19 cellular contexts compared by ENCODE assay signal in genomic region chr22:30432520-30432919, GRCh38. TPM values are rescaled to one million over a fixed set of nuclear protein-coding genes. Genes with fewer than 3 reads are reported as not detected.
DNase-seq lines count a peak whose midpoint lies in the region; ATAC-seq, FAIRE-seq and TF ChIP-seq lines count a peak whose summit lies in the region.
"Had no signal": no experiment of that assay in that cellular context is flagged by ENCODE, and none has a peak within 500 bp of the region (broad histone marks: within the 10 kb centered on the region; RNA-seq: fewer than 3 reads in every experiment).

No MANE protein-coding gene starts in this region.

- H3K27ac Mint-ChIP-seq in WTC11 = no peak overlapping the region
- H3K27ac Mint-ChIP-seq: GM23338, HFFc6 had no signal

- no peak overlapping the region for H3K4me3 Mint-ChIP-seq in WTC11
- H3K4me3 Mint-ChIP-seq: GM23338, HFFc6 had no signal

- ATAC-seq in Right ventricle myocardium inferior (no peak), left ventricle myocardium superior (no peak), right lobe of liver (peak; percentile 62 to 80 (median 64)), WTC11 (no peak)
- ATAC-seq: A549, HCT116 had no signal

- POLR2A ChIA-PET in WTC11 (lab: Charles Lee) = interaction anchor here (0.9 kb wide), 1 partner anchor 10 kb away, joined by 3 read pairs; no protein-coding TSS in a partner anchor

- FAIRE-seq in kidney (lab: Jason Lieb, UNC) (no peak), small intestine (lab: Jason Lieb, UNC) (no peak)
- FAIRE-seq: A549, D721Med, G401.6 had no signal

- H3K9me3 Mint-ChIP-seq in WTC11 = peaks cover 17% of the 10 kb centered on the region
- H3K9me3 Mint-ChIP-seq: HFFc6 had no signal

- H3K4me3 ChIP-seq in kidney (ENCODE audit: low read length in 2 of 2) = no peak overlapping the region
- no peak overlapping the region for H3K4me3 ChIP-seq in right lobe of liver
- no peak overlapping the region for H3K4me3 ChIP-seq in small intestine (ENCODE audit: low read depth in 1 of 2, low read length in 2 of 2)
- H3K4me3 ChIP-seq: A549, BLaER1, GM23338 had no signal

- intact Hi-C loops in Right ventricle myocardium inferior (cut with DNase I) (no loop called here), left ventricle myocardium superior (cut with micrococcal nuclease) (no loop called here), kidney (cut with DNase I) (no loop called here), right lobe of liver (cut with DNase I) (no loop called here)

- WGBS in right lobe of liver (ENCODE audit: insufficient coverage, low coverage, low lambda C conversion rate, missing lambda C conversion rate) = 20% methylated on average over 2 of the region's 2 CpGs
- 25 to 62% (median 40%) methylated on average over 1 to 2 of the region's 2 CpGs for WGBS in small intestine, 3 donors

- TF ChIP-seq POLR2A in right lobe of liver (IDR thresholded peaks at IDR 0.05) = no peak

- H3K4me1 ChIP-seq in kidney (ENCODE audit: control insufficient read depth in 1 of 2, insufficient read depth in 1 of 2, low read depth in 1 of 2, low read length in 2 of 2) (peaks cover 0 to 3% of the 10 kb centered on the region in 2 donors), right lobe of liver (peaks cover 0 to 14% (median 7%) of the 10 kb centered on the region in 4 donors), small intestine (ENCODE audit: control insufficient read depth in 2 of 2, insufficient read depth in 1 of 2, low read depth in 1 of 2, low read length in 1 of 2) (no peaks in the 10 kb centered on the region)
- H3K4me1 ChIP-seq: A549 had no signal

- CTCF ChIA-PET in WTC11 (lab: Charles Lee) = interaction anchor here (0.5 to 2.1 kb wide), 4 partner anchors 13 to 163 kb away, joined by 4 to 8 read pairs (median 6); partner anchors contain the start of gene RNF215

- peaks cover 10% of the 10 kb centered on the region for H3K27me3 Mint-ChIP-seq in WTC11 (ENCODE audit: low read depth)

- H3K9me3 ChIP-seq in kidney (ENCODE audit: control insufficient read depth in 1 of 2, low read length in 2 of 2) (no peaks in the 10 kb centered on the region), right lobe of liver (no peaks in the 10 kb centered on the region), small intestine (ENCODE audit: control insufficient read depth, low read depth) (no peaks in the 10 kb centered on the region)
- H3K9me3 ChIP-seq: A549 had no signal

- H3K27me3 ChIP-seq in right lobe of liver = no peaks in the 10 kb centered on the region
- no peaks in the 10 kb centered on the region for H3K27me3 ChIP-seq in small intestine (ENCODE audit: control insufficient read depth in 2 of 2, insufficient read depth in 2 of 2, low read length in 2 of 2)
- H3K27me3 ChIP-seq: BLaER1 had no signal

- H3K4me1 Mint-ChIP-seq in WTC11 = peaks cover 14% of the 10 kb centered on the region

- H3K36me3 ChIP-seq in kidney (ENCODE audit: control insufficient read depth in 1 of 2, insufficient read depth in 2 of 2, low read length in 2 of 2) = no peaks in the 10 kb centered on the region
- H3K36me3 ChIP-seq in right lobe of liver = no peaks in the 10 kb centered on the region
- H3K36me3 ChIP-seq in small intestine (ENCODE audit: control insufficient read depth in 2 of 2, insufficient read depth in 2 of 2, low read length in 2 of 2) = peaks cover 0 to 2% of the 10 kb centered on the region in 2 donors

- peaks cover 20% of the 10 kb centered on the region for H3K36me3 Mint-ChIP-seq in WTC11

- no peak for TF ChIP-seq CTCF in kidney (IDR thresholded peaks at IDR 0.05; ENCODE audit: borderline replicate concordance, extremely low read depth, insufficient read depth)
- TF ChIP-seq CTCF in right lobe of liver (IDR thresholded peaks at IDR 0.05) = no peak
- TF ChIP-seq CTCF in WTC11 (IDR thresholded peaks at IDR 0.05) = no peak

- no peak overlapping the region for H3K9ac ChIP-seq in kidney (ENCODE audit: low read length in 2 of 2)
- H3K9ac ChIP-seq: BLaER1 had no signal

- H3K27ac ChIP-seq in kidney (ENCODE audit: low read depth in 2 of 2, low read length in 2 of 2) = no peak overlapping the region
- no peak overlapping the region for H3K27ac ChIP-seq in right lobe of liver
- H3K27ac ChIP-seq in small intestine (ENCODE audit: low read depth in 1 of 2, low read length in 1 of 2) = no peak overlapping the region
- H3K27ac ChIP-seq: 22Rv1, A549, BLaER1 had no signal

- DNase-seq in Right ventricle myocardium inferior (ENCODE audit: missing footprints) (peak; percentile 9), left ventricle myocardium superior (no peak), kidney (peak; percentile 18), right lobe of liver (peak in 2 of 3 donors; percentile 69 to 81), small intestine (peak; percentile 45), WTC11 (ENCODE audit: low spot score) (no peak), kidney glomerular epithelial cell (lab: John Stamatoyannopoulos, UW) (no peak), NCI-H2196 (lab: John Stamatoyannopoulos, UW; ENCODE audit: unreplicated experiment) (no peak)
- DNase-seq: Caco-2, H7, HFFc6 had no signal

TF ChIP-seq in WTC11, 78 proteins besides CTCF, POLR2A, EP300 and RAD21 (continues in another document):
- TF ChIP-seq ERG (CRISPR knock-in tag; IDR thresholded peaks at IDR 0.05) = no peak
- TF ChIP-seq ATF3 (CRISPR knock-in tag; conservative IDR thresholded peaks at IDR 0.05) = no peak
- TF ChIP-seq ELF4 (CRISPR knock-in tag; IDR thresholded peaks at IDR 0.05; ENCODE audit: low read depth) = no peak
- no peak for TF ChIP-seq ATF6 (CRISPR knock-in tag; IDR thresholded peaks at IDR 0.05)
- TF ChIP-seq FOXK1 (CRISPR knock-in tag; IDR thresholded peaks at IDR 0.05) = no peak

RNA-seq across cellular contexts. Expression of gene MTFP1, which starts 7.0 kb away (rescaled TPM):
- total RNA-seq in Right ventricle myocardium inferior (18.2 TPM), left ventricle myocardium superior (16.3 TPM), kidney (8.1 TPM), right lobe of liver (10 to 100 TPM in 3 of 6 experiments, 1 to 10 TPM in 3; 4.2 to 30.1 (median 9.1) TPM), WTC11 (2021) (75.0 to 78.7 TPM (median 75.5 TPM) in 3 replicates)
- polyA plus RNA-seq in kidney (ENCODE audit: insufficient read depth, low read depth, low replicate concordance) (82.6 TPM), small intestine (10 to 100 TPM; 19.7 to 36.7 (median 22.4) TPM)

RNA-seq across cellular contexts. Expression of gene SEC14L2, which starts 35.7 kb away (rescaled TPM):
- total RNA-seq in Right ventricle myocardium inferior (0.65 TPM), left ventricle myocardium superior (0.82 TPM), kidney (13.5 TPM), right lobe of liver (100 to 1,000 TPM in 3 of 6 experiments, 10 to 100 TPM in 3; 42.7 to 240 (median 101) TPM), WTC11 (2021) (2.4 to 3.9 TPM (median 3.9 TPM) in 3 replicates)
- polyA plus RNA-seq in kidney (ENCODE audit: insufficient read depth, low read depth, low replicate concordance) (17.3 TPM), small intestine (10 to 100 TPM; 24.1 to 57.0 (median 49.4) TPM)

RNA-seq across cellular contexts. Expression of gene SEC14L3, which starts 39.3 kb away (rescaled TPM):
- not detected for total RNA-seq in Right ventricle myocardium inferior
- total RNA-seq in left ventricle myocardium superior = not detected
- not detected for total RNA-seq in kidney
- polyA plus RNA-seq in kidney (ENCODE audit: insufficient read depth, low read depth, low replicate concordance) = not detected
- total RNA-seq in right lobe of liver = 1 to 10 TPM in 1 of 6 experiments, under 1 TPM in 3, not detected in 2; 0.31 to 1.1 (median 0.55) TPM
- not detected for polyA plus RNA-seq in small intestine
- total RNA-seq in WTC11 (2021) = not detected in 3 replicates
- total RNA-seq: Caco-2, GM23338, H7, HFFc6 had no signal
- polyA plus RNA-seq: AG04450, GM23338 had no signal

RNA-seq across cellular contexts. Expression of gene RNF215, which starts 45.3 kb away (rescaled TPM):
- total RNA-seq in Right ventricle myocardium inferior (3.7 TPM), left ventricle myocardium superior (5.4 TPM), kidney (19.7 TPM), right lobe of liver (10 to 100 TPM in 1 of 6 experiments, 1 to 10 TPM in 5; 6.2 to 10.0 (median 7.4) TPM), WTC11 (2021) (25.4 to 28.6 TPM (median 27.6 TPM) in 3 replicates)
- polyA plus RNA-seq in kidney (ENCODE audit: insufficient read depth, low read depth, low replicate concordance) (15.9 TPM), small intestine (10 to 100 TPM in 1 of 3 donors, 1 to 10 TPM in 2; 3.8 to 12.1 (median 9.0) TPM)

Comparison
In these comparisons a context has a peak if more than half of its experiments do, and no peak if none do; other contexts are left out.
1. DNase-seq: peak in Right ventricle myocardium inferior (single experiment), kidney (single experiment), right lobe of liver (2 of 3) and small intestine (single experiment); none in left ventricle myocardium superior (single experiment), WTC11 (single experiment), kidney glomerular epithelial cell (single experiment) and NCI-H2196 (single experiment).
2. ATAC-seq: peak in right lobe of liver (4 of 4); none in Right ventricle myocardium inferior (single experiment), left ventricle myocardium superior (single experiment) and WTC11 (single experiment).